8 cellular contexts compared by ENCODE assay signal in the genomic region with DNA sequence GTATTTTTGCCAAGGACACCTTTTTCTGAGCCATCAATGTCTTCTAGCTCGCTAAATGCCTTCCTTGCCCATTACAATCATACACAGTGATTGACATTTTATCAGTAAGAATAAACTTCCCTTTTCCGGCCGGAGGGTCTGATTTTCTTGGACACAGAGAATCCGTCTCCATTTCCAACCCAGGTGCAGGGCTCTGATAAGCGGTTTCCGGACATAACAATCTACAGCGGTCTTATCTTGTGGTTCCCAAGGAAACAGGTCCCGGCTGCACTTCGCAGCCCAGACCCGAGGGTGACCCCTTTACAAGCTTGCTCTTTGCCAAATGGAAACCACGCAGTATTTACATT. TPM values are rescaled to one million over a fixed set of nuclear protein-coding genes. Genes with fewer than 3 reads are reported as not detected.
DNase-seq lines count a peak whose midpoint lies in the region; ATAC-seq and TF ChIP-seq lines count a peak whose summit lies in the region.

No MANE protein-coding gene starts in this region.

- no peaks in the 10 kb centered on the region for H4K20me1 ChIP-seq in GM23248 (ENCODE audit: insufficient read depth)
- H4K20me1 ChIP-seq in PC-9 (ENCODE audit: insufficient read depth) = no peaks in the 10 kb centered on the region

- H3K9me3 Mint-ChIP-seq in CD8-positive, alpha-beta T cell = no peaks in the 10 kb centered on the region

- peak overlapping the region; percentile 95 for H3K4me2 ChIP-seq in GM23248 (ENCODE audit: unreplicated experiment)
- peak overlapping the region; percentile 92 for H3K4me2 ChIP-seq in PC-9
- peak overlapping the region; percentile 74 for H3K4me2 ChIP-seq in mesendoderm (ENCODE audit: low read length)

- peak overlapping the region; percentile 95 for H3K56ac ChIP-seq in mesendoderm (ENCODE audit: low read length)

- H2AK5ac ChIP-seq in mesendoderm (ENCODE audit: low read length) = no peak overlapping the region

- H3K79me2 ChIP-seq in GM23248 (ENCODE audit: insufficient read depth) (peaks cover 18% of the 10 kb centered on the region), PC-9 (ENCODE audit: low read depth) (peaks cover 15% of the 10 kb centered on the region), mesendoderm (ENCODE audit: control insufficient read depth, insufficient read depth, low read length) (peaks cover 5% of the 10 kb centered on the region)

- no peaks in the 10 kb centered on the region for H3K27me3 Mint-ChIP-seq in CD8-positive, alpha-beta T cell (ENCODE audit: low read depth)

- WGBS in GM23248 (ENCODE audit: low coverage in 1 of 2, low lambda C conversion rate in 2 of 2, missing lambda C conversion rate in 2 of 2), 2 experiments = 2 to 3% methylated on average over 11 of the region's 11 CpGs
- WGBS in mesendoderm (ENCODE audit: extremely low coverage, insufficient coverage, low lambda C conversion rate) = no CpG with 5 or more reads among the region's 11 CpGs

- H3K9me3 ChIP-seq in CD8-positive, alpha-beta T cell (ENCODE audit: low read length) = no peaks in the 10 kb centered on the region
- H3K9me3 ChIP-seq in GM23248 (ENCODE audit: low read depth) = no peaks in the 10 kb centered on the region
- H3K9me3 ChIP-seq in PC-9 (ENCODE audit: insufficient read depth, low read depth) = no peaks in the 10 kb centered on the region

- TF ChIP-seq CTCF in CD8-positive, alpha-beta T cell (IDR thresholded peaks at IDR 0.05) = no peak
- TF ChIP-seq CTCF in PC-9 (conservative IDR thresholded peaks at IDR 0.05) = no peak

- H2BK5ac ChIP-seq in mesendoderm (ENCODE audit: low read length) = peak overlapping the region; percentile 56

- POLR2A ChIA-PET in CD8-positive, alpha-beta T cell (lab: Charles Lee) = interaction anchor here (0.9 to 1.6 kb wide), 10 partner anchors 11 to 234 kb away, joined by 3 to 13 read pairs (median 4); a partner anchor contains a TSS
- POLR2A ChIA-PET in PC-9 (lab: Charles Lee; ENCODE audit: unreplicated experiment) = interaction anchor here (0.6 to 0.9 kb wide), 3 partner anchors 31 to 597 kb away, joined by 4 to 14 read pairs (median 4); a partner anchor contains a TSS

- ATAC-seq in CD8-positive, alpha-beta T cell = no peak

- peak overlapping the region; percentile 81 for H3K18ac ChIP-seq in mesendoderm (ENCODE audit: low read length)

- no peak overlapping the region for H4K8ac ChIP-seq in mesendoderm (ENCODE audit: low read depth, low read length)

- H2AFZ ChIP-seq in GM23248 (peak overlapping the region; percentile 77), PC-9 (peak overlapping the region; percentile 62)

- H3K36me3 ChIP-seq in CD8-positive, alpha-beta T cell (ENCODE audit: insufficient read depth, low read length) = no peaks in the 10 kb centered on the region
- H3K36me3 ChIP-seq in GM23248 (ENCODE audit: low read depth) (no peaks in the 10 kb centered on the region), PC-9 (ENCODE audit: low read depth) (no peaks in the 10 kb centered on the region), mesendoderm (ENCODE audit: control insufficient read depth, insufficient read depth, low read length) (no peaks in the 10 kb centered on the region)

- peaks cover 14% of the 10 kb centered on the region for H3K4me1 ChIP-seq in CD8-positive, alpha-beta T cell (ENCODE audit: insufficient read depth, low read length)
- H3K4me1 ChIP-seq in GM23248 (ENCODE audit: insufficient read depth) (no peaks in the 10 kb centered on the region), PC-9 (replicated peaks; ENCODE audit: insufficient read depth) (peaks cover 21% of the 10 kb centered on the region), mesendoderm (ENCODE audit: control insufficient read depth, low read depth, low read length) (peaks cover 4% of the 10 kb centered on the region)

- intact Hi-C loops in CD8-positive, alpha-beta T cell (cut with DNase I, micrococcal nuclease) = loop anchor here (1.0 to 10.0 kb wide), 9 partner anchors 27 to 235 kb away; a partner anchor contains a TSS
- intact Hi-C loops in PC-9 (cut with micrococcal nuclease; ENCODE audit: unreplicated experiment) = loop anchor here (1.0 to 10.0 kb wide), 5 partner anchors 27 to 235 kb away; a partner anchor contains a TSS

- H3K9me2 ChIP-seq in GM23248 (ENCODE audit: insufficient read depth) (no peaks in the 10 kb centered on the region), PC-9 (ENCODE audit: insufficient read depth) (no peaks in the 10 kb centered on the region)

- H3K9ac ChIP-seq in GM23248 (peak overlapping the region; percentile 93), mesendoderm (ENCODE audit: low read length) (peak overlapping the region; percentile 96)

- no peaks in the 10 kb centered on the region for H3K27me3 ChIP-seq in CD8-positive, alpha-beta T cell (ENCODE audit: insufficient read depth, low read length)
- no peaks in the 10 kb centered on the region for H3K27me3 ChIP-seq in GM23248 (replicated peaks; ENCODE audit: insufficient read depth)
- H3K27me3 ChIP-seq in PC-9 (ENCODE audit: insufficient read depth, low read depth) = no peaks in the 10 kb centered on the region
- no peaks in the 10 kb centered on the region for H3K27me3 ChIP-seq in mesendoderm (ENCODE audit: insufficient read depth, low read length, poor library complexity)

- H3K79me1 ChIP-seq in mesendoderm (ENCODE audit: low read length) = peaks cover 8% of the 10 kb centered on the region

- no peak overlapping the region for H2BK120ac ChIP-seq in mesendoderm (ENCODE audit: low read depth, low read length)

- H4K5ac ChIP-seq in mesendoderm (ENCODE audit: low read length) = peak overlapping the region; percentile 29

- H3K23ac ChIP-seq in mesendoderm (ENCODE audit: low read length) = peak overlapping the region; percentile 56

- peak overlapping the region; percentile 78 for H3K27ac ChIP-seq in CD8-positive, alpha-beta T cell (ENCODE audit: low read depth, low read length)
- peak overlapping the region; percentile 73 for H3K27ac ChIP-seq in GM23248
- H3K27ac ChIP-seq in PC-9 = peak overlapping the region; percentile 59
- peak overlapping the region; percentile 90 for H3K27ac ChIP-seq in mesendoderm (ENCODE audit: low read depth, low read length)

- H3K27ac Mint-ChIP-seq in CD8-positive, alpha-beta T cell = peak overlapping the region; percentile 98

- H3K4ac ChIP-seq in mesendoderm (ENCODE audit: low read depth, low read length) = peak overlapping the region; percentile 83

- peak in 2 of 7 experiments; percentile 1 to 8 for DNase-seq in CD8-positive, alpha-beta T cell
- DNase-seq in GM23248 = peak; percentile 32
- DNase-seq in PC-9 = no peak
- DNase-seq in dermis microvascular lymphatic vessel endothelial cell (ENCODE audit: low read depth in 2 of 2) = peak; percentile 74 to 99
- DNase-seq in mesendoderm = peak; percentile 91
- no peak for DNase-seq in epidermal melanocyte (ENCODE audit: insufficient read length, low spot score)
- no peak for DNase-seq in central memory CD4-positive, alpha-beta T cell
- DNase-seq in occipital lobe (lab: John Stamatoyannopoulos, UW) = no peak

- CTCF ChIA-PET in CD8-positive, alpha-beta T cell (lab: Charles Lee) = interaction anchor here (0.6 to 5.1 kb wide), 17 partner anchors 12 to 1853 kb away, joined by 3 to 55 read pairs (median 4); a partner anchor contains a TSS
- CTCF ChIA-PET in PC-9 (lab: Charles Lee) = interaction anchor here (0.5 to 1.1 kb wide), 5 partner anchors 10 to 301 kb away, joined by 4 to 21 read pairs (median 5); no protein-coding TSS in a partner anchor

- no peaks in the 10 kb centered on the region for H3F3A ChIP-seq in GM23248 (ENCODE audit: insufficient read depth)
- peaks cover 39% of the 10 kb centered on the region for H3F3A ChIP-seq in PC-9 (ENCODE audit: insufficient read depth, low read depth)

- no peak overlapping the region for H2BK15ac ChIP-seq in mesendoderm (replicated peaks; ENCODE audit: low read depth)

- peaks cover 35% of the 10 kb centered on the region for H3K4me1 Mint-ChIP-seq in CD8-positive, alpha-beta T cell (ENCODE audit: low read depth)

- H3K4me3 ChIP-seq in CD8-positive, alpha-beta T cell (ENCODE audit: low read depth, low read length) = peak overlapping the region; percentile 80
- H3K4me3 ChIP-seq in GM23248 = peak overlapping the region; percentile 89
- H3K4me3 ChIP-seq in PC-9 = peak overlapping the region; percentile 56
- H3K4me3 ChIP-seq in mesendoderm (ENCODE audit: low read length) = peak overlapping the region; percentile 96

- peak overlapping the region; percentile 97 for H3K4me3 Mint-ChIP-seq in CD8-positive, alpha-beta T cell

- in situ Hi-C loops in GM23248 (cut with MboI) = loop anchor here (10.0 kb wide), 1 partner anchor 215 kb away; no protein-coding TSS in a partner anchor

- BruUV-seq in PC-9 (replicated peaks; lab: Mats Ljungman, UMichigan) = no TSS peak

- H3K36me3 Mint-ChIP-seq in CD8-positive, alpha-beta T cell = peaks cover 7% of the 10 kb centered on the region

RNA-seq across cellular contexts. Expression of a gene that starts 5.1 kb away (rescaled TPM):
- 1 to 10 TPM; 1.4 to 2.0 TPM for total RNA-seq in CD8-positive, alpha-beta T cell
- 0.76 and 1.1 TPM in 2 replicates for total RNA-seq in GM23248 (2014; rRNA removed; shearing (Covaris generic))
- 1.2 TPM in 2 replicates for polyA plus RNA-seq in GM23248 (2016; fragmentation: Nextera tagmentation; extraction: Ambion mirVana)
- 2.1 and 2.5 TPM in 2 replicates for total RNA-seq in PC-9 (2021)
- total RNA-seq in dermis microvascular lymphatic vessel endothelial cell = 3.7 and 4.4 TPM in 2 replicates
- polyA plus RNA-seq in mesendoderm (2013, experiment 1 of 2) = 1.2 TPM
- polyA plus RNA-seq in mesendoderm (2013, experiment 2 of 2) = 1.3 TPM
- total RNA-seq in occipital lobe = 6.4 TPM

RNA-seq across cellular contexts. Expression of a gene that starts 27.5 kb away (rescaled TPM):
- not detected for total RNA-seq in CD8-positive, alpha-beta T cell
- total RNA-seq in GM23248 (2014; rRNA removed; shearing (Covaris generic)) = 0.13 and 0.65 TPM in 2 replicates
- polyA plus RNA-seq in GM23248 (2016; fragmentation: Nextera tagmentation; extraction: Ambion mirVana) = 0.21 and 0.68 TPM in 2 replicates
- total RNA-seq in PC-9 (2021) = 0.90 and 1.1 TPM in 2 replicates
- total RNA-seq in dermis microvascular lymphatic vessel endothelial cell = 0.90 and 2.8 TPM in 2 replicates
- polyA plus RNA-seq in mesendoderm (2013, experiment 1 of 2) = not detected
- polyA plus RNA-seq in mesendoderm (2013, experiment 2 of 2) = 0.15 TPM
- 0.16 TPM for total RNA-seq in occipital lobe

RNA-seq across cellular contexts. Expression of a gene that starts 49.2 kb away (rescaled TPM):
- total RNA-seq in CD8-positive, alpha-beta T cell = 1 to 10 TPM in 1 of 2 experiments, under 1 TPM in 1; 0.72 to 1.5 TPM
- 1.7 and 4.6 TPM in 2 replicates for total RNA-seq in GM23248 (2014; rRNA removed; shearing (Covaris generic))
- 1.9 and 2.3 TPM in 2 replicates for polyA plus RNA-seq in GM23248 (2016; fragmentation: Nextera tagmentation; extraction: Ambion mirVana)
- 2.6 TPM in 2 replicates for total RNA-seq in PC-9 (2021)
- 3.2 and 3.7 TPM in 2 replicates for total RNA-seq in dermis microvascular lymphatic vessel endothelial cell
- polyA plus RNA-seq in mesendoderm (2013, experiment 1 of 2) = 2.8 TPM
- 2.7 TPM for polyA plus RNA-seq in mesendoderm (2013, experiment 2 of 2)
- total RNA-seq in occipital lobe = 5.0 TPM

Comparison
In these comparisons a context has a peak if more than half of its experiments do, and no peak if none do; other contexts are left out.
1. DNase-seq: peak in GM23248 (single experiment), dermis microvascular lymphatic vessel endothelial cell (2 of 2) and mesendoderm (single experiment); none in PC-9 (0 of 2), epidermal melanocyte (single experiment), central memory CD4-positive, alpha-beta T cell (single experiment) and occipital lobe (single experiment).
2. Peak in every context shown above with its lines, with median percentiles within 50 percentile points of each other: H3K27ac ChIP-seq, H3K4me3 ChIP-seq and H3K4me2 ChIP-seq.